31 cellular contexts compared by ENCODE assay signal in genomic region chr2:12205086-12205485, GRCh38.
"Had no signal": no experiment of that assay in that cellular context is flagged by ENCODE, and none has a peak within 500 bp of the region (broad histone marks: within the 10 kb centered on the region; RNA-seq: fewer than 3 reads in every experiment).

No MANE protein-coding gene starts in this region.

- H3K27me3 ChIP-seq: adrenal gland, body of pancreas, esophagus muscularis mucosa, gastrocnemius medialis, heart left ventricle had no signal

- H3K9me3 ChIP-seq: adrenal gland, body of pancreas, esophagus muscularis mucosa, gastrocnemius medialis had no signal

- ATAC-seq: activated CD4-positive, alpha-beta T cell treated with anti-CD3 and anti-CD28 coated beads for 36 hours; activated CD8-positive, alpha-beta memory T cell treated with anti-CD3 and anti-CD28 coated beads, Interleukin-2, amount 10 ng/mL, durations not matched to agents 7 days and 5 days; activated CD8-positive, alpha-beta T cell treated with anti-CD3 and anti-CD28 coated beads, Interleukin-2, amount 10 ng/mL, durations not matched to agents 7 days and 5 days; activated naive CD8-positive, alpha-beta T cell treated with anti-CD3 and anti-CD28 coated beads, Interleukin-2, amount 50 U/mL, for 24 hours; activated T-cell treated with anti-CD3 and anti-CD28 coated beads, Interleukin-2, amount 50 U/mL, for 4 hours; activated T-helper 17 cell treated with anti-CD3 and anti-CD28 coated beads, Interleukin-2, amount 50 U/mL, for 72 hours; body of pancreas; effector memory CD8-positive, alpha-beta T cell; foreskin keratinocyte; gastrocnemius medialis; heart left ventricle had no signal

- H3K4me3 ChIP-seq: adrenal gland, body of pancreas, esophagus muscularis mucosa, gastrocnemius medialis, heart left ventricle had no signal

- H3K4me1 ChIP-seq: body of pancreas, foreskin keratinocyte, gastrocnemius medialis had no signal

- H3K27ac ChIP-seq: adrenal gland, body of pancreas, esophagus muscularis mucosa, foreskin keratinocyte, gastrocnemius medialis, heart left ventricle had no signal

- FAIRE-seq: colon had no signal

- DNase-seq: activated CD4-positive, alpha-beta memory T cell treated with anti-CD3 and anti-CD28 coated beads for 36 hours; activated CD4-positive, alpha-beta T cell treated with anti-CD3 and anti-CD28 coated beads for 36 hours; activated CD4-positive, alpha-beta T cell treated with anti-CD3 and anti-CD28 coated beads, Interleukin-2, amount 10 ng/mL, durations not matched to agents 24 days and 14 days; activated CD4-positive, CD25-positive, alpha-beta regulatory T cell; activated CD4-positive, CD25-positive, alpha-beta regulatory T cell treated with anti-CD3 and anti-CD28 coated beads, Interleukin-2, amount 50 U/mL, for 72 hours; activated CD8-positive, alpha-beta memory T cell treated with anti-CD3 and anti-CD28 coated beads, Interleukin-2, amount 10 ng/mL, durations not matched to agents 7 days and 5 days; activated CD8-positive, alpha-beta memory T cell treated with anti-CD3 and anti-CD28 coated beads, Interleukin-2, amount 50 U/mL, for 4 hours; activated CD8-positive, alpha-beta T cell treated with anti-CD3 and anti-CD28 coated beads, Interleukin-2, amount 10 ng/mL, durations not matched to agents 7 days and 5 days; activated effector memory CD4-positive, alpha-beta T cell treated with Interleukin-2 at 50 U/mL for 16 hours; activated gamma-delta T cell treated with Interleukin-2 at 50 U/mL for 16 hours; activated naive CD4-positive, alpha-beta T cell treated with Interleukin-2 at 50 U/mL for 16 hours; activated naive CD8-positive, alpha-beta T cell treated with anti-CD3 and anti-CD28 coated beads for 36 hours; activated naive CD8-positive, alpha-beta T cell treated with anti-CD3 and anti-CD28 coated beads, Interleukin-2, amount 50 U/mL, for 24 hours; activated T-cell treated with anti-CD3 and anti-CD28 coated beads, Interleukin-2, amount 50 U/mL, for 4 hours; adrenal gland; amygdala; aorta; body of pancreas; cortex of kidney; dermis blood vessel endothelial cell; effector CD4-positive, alpha-beta T cell; effector memory CD8-positive, alpha-beta T cell; erythroblast; foreskin keratinocyte; gastrocnemius medialis; glutamatergic neuron; heart left ventricle; T-helper 2 cell had no signal

- H3K36me3 ChIP-seq: adrenal gland, esophagus muscularis mucosa, gastrocnemius medialis, heart left ventricle had no signal
